2 cellular contexts compared by ENCODE assay signal in genomic region chr17:4135489-4135888, GRCh38.
A peak's percentile ranks its signal among the peaks of the same experiment; 100 is the strongest.
TF ChIP-seq lines count a peak whose summit lies in the region.

No MANE protein-coding gene starts in this region.

TF ChIP-seq in HEK293, 187 proteins besides CTCF, POLR2A, EP300 and RAD21:
- TF ChIP-seq ZBTB17 (tag by site-specific recombination; IDR thresholded peaks at IDR 0.05): peak; percentile 92
- no peak for TF ChIP-seq ZBTB10 (tag by site-specific recombination; IDR thresholded peaks at IDR 0.05)
TF ChIP-seq in HEK293: peak in this region for 1.

TF ChIP-seq in K562, 482 proteins besides CTCF, POLR2A, EP300 and RAD21:
- TF ChIP-seq FOXK2 (conservative IDR thresholded peaks at IDR 0.05 in 1 of 2, IDR thresholded peaks at IDR 0.05 in 1 of 2; ENCODE audit: low read depth in 2 of 2) (no peak), TFAM (CRISPR knock-in tag; conservative IDR thresholded peaks at IDR 0.05) (no peak), CTBP1 (IDR thresholded peaks at IDR 0.05; ENCODE audit: borderline replicate concordance) (peak; percentile 58; the same call in 1 of the 2 replicates), TAL1 (IDR thresholded peaks at IDR 0.05) (peak; percentile 40; the same call in 1 of the 2 replicates), ARID1B (IDR thresholded peaks at IDR 0.05) (peak; percentile 60), MLLT1 (IDR thresholded peaks at IDR 0.05) (peak in 1 of 2 experiments; percentile 75; a peak in 2 of 4 replicates), TCF3 (CRISPR knock-in tag; IDR thresholded peaks at IDR 0.05) (peak; percentile 38; the same call in 1 of the 2 replicates), RCOR1 (IDR thresholded peaks at IDR 0.05; ENCODE audit: borderline replicate concordance in 1 of 2, low read depth in 2 of 2, low read length in 2 of 2) (0 out of 4 replicates have a peak, but pooled peaks of 1 of the 2 experiments have one; percentile 53), HNRNPLL (IDR thresholded peaks at IDR 0.05; ENCODE audit: low read depth, low read length, poor library complexity, severe bottlenecking) (peak; percentile 14), NCOA6 (IDR thresholded peaks at IDR 0.05) (no peak), CBFA2T3 (IDR thresholded peaks at IDR 0.05) (peak; percentile 49)
